14 cellular contexts compared by ENCODE assay signal in genomic region chr13:76523740-76524382, GRCh38.
DNase-seq lines count a peak whose midpoint lies in the region; ATAC-seq and TF ChIP-seq lines count a peak whose summit lies in the region.
"Had no signal": no experiment of that assay in that cellular context is flagged by ENCODE, and none has a peak within 500 bp of the region (broad histone marks: within the 10 kb centered on the region; RNA-seq: fewer than 3 reads in every experiment).

No MANE protein-coding gene starts in this region.

- peaks cover 4 to 16% (median 10%) of the 10 kb centered on the region in 7 donors for H3K9me3 Mint-ChIP-seq in CD14-positive monocyte

- TF ChIP-seq CTCF in CD14-positive monocyte (IDR thresholded peaks at IDR 0.05): no peak

- DNase-seq in islet precursor cell: peak; percentile 82
- DNase-seq in activated CD4-positive, alpha-beta T cell treated with anti-CD3 and anti-CD28 coated beads, Interleukin-2, amount 50 U/mL, for 1 hour: no peak
- DNase-seq in CD14-positive monocyte (ENCODE audit: low spot score): no peak
- DNase-seq in NCI-H2227 treated with DMSO at 0.1 percent for 48 hours (lab: John Stamatoyannopoulos, UW): no peak
- DNase-seq in kidney glomerular epithelial cell (lab: John Stamatoyannopoulos, UW): no peak
- DNase-seq: amniotic stem cell, DND-41, dorsolateral prefrontal cortex, NCI-H187 had no signal

- H3K27me3 Mint-ChIP-seq in CD14-positive monocyte (ENCODE audit: low read depth in 3 of 3): no peaks in the 10 kb centered on the region
- H3K27me3 Mint-ChIP-seq: IgD-negative memory B cell had no signal

- no peaks in the 10 kb centered on the region for H3K36me3 Mint-ChIP-seq in CD14-positive monocyte
- H3K36me3 Mint-ChIP-seq: IgD-negative memory B cell had no signal

- intact Hi-C loops in CD14-positive monocyte (cut with micrococcal nuclease): no loop called here

- H3K27ac Mint-ChIP-seq in CD14-positive monocyte: no peak overlapping the region
- H3K27ac Mint-ChIP-seq: B cell, IgD-negative memory B cell had no signal

- peak; percentile 70 for ATAC-seq in GM18517 (IDR thresholded peaks at IDR 0.05; ENCODE audit: unreplicated experiment)
- ATAC-seq in GM21576 (IDR thresholded peaks at IDR 0.05; ENCODE audit: unreplicated experiment): peak; percentile 89
- peak; percentile 77 for ATAC-seq in HG03108 (IDR thresholded peaks at IDR 0.05; ENCODE audit: unreplicated experiment)

- H3K4me3 Mint-ChIP-seq in CD14-positive monocyte: no peak overlapping the region
- H3K4me3 Mint-ChIP-seq: B cell, IgD-negative memory B cell had no signal

- no peaks in the 10 kb centered on the region for H3K4me1 Mint-ChIP-seq in CD14-positive monocyte
- H3K4me1 Mint-ChIP-seq: B cell, IgD-negative memory B cell had no signal
